In the genomic region with DNA sequence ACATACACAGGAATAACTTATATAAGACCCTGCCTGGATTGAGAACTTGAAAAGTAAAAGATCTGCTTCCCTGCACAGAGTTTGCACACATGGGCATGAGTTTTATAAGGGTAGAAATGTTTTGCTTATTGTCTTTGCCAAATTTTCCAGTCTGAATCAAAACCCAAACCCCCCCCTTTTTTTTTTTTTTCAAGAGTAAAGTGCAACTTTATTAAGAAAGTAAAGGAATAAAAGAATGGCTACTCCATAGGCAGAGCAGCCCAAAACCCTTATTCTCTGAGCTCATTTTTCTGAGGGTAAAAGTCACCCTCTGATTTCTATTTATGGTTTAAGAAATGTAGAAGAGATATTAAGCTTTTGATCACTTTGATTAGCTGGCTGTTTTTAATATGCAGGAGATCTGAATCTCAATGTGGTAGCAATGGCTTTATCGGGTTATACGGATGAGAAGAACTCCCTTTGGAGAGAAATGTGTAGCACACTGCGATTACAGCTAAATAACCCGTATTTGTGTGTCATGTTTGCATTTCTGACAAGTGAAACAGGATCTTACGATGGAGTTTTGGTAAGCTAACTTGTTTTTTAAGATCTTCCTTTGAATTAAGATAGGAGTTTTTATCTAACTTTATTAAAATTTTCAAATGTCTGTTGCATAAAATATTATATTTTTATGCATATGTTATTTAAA, we compare ENCODE assay signal across 24 cellular contexts. TPM values are rescaled to one million over a fixed set of nuclear protein-coding genes. Genes with fewer than 3 reads are reported as not detected.
"Had no signal": no experiment of that assay in that cellular context is flagged by ENCODE, and none has a peak within 500 bp of the region (broad histone marks: within the 10 kb centered on the region; RNA-seq: fewer than 3 reads in every experiment).

No MANE protein-coding gene starts in this region.

- H3K27ac ChIP-seq: breast epithelium, right atrium auricular region, transverse colon had no signal

- H3K9me3 ChIP-seq: breast epithelium, right atrium auricular region, transverse colon had no signal

- H3K36me3 ChIP-seq: breast epithelium, right atrium auricular region had no signal

- H3K27me3 ChIP-seq: breast epithelium, right atrium auricular region, transverse colon had no signal

- H3K4me3 ChIP-seq: breast epithelium, right atrium auricular region, transverse colon had no signal

- DNase-seq: activated CD4-positive, alpha-beta T cell treated with anti-CD3 and anti-CD28 coated beads for 4 hours; activated CD4-positive, alpha-beta T cell treated with anti-CD3 and anti-CD28 coated beads, Interleukin-2, amount 50 U/mL, for 4 hours; activated naive CD4-positive, alpha-beta T cell; activated T-cell treated with anti-CD3 and anti-CD28 coated beads for 4 hours; activated T-cell treated with anti-CD3 and anti-CD28 coated beads, Interleukin-2, amount 50 U/mL, for 72 hours; central memory CD4-positive, alpha-beta T cell; endodermal cell; foreskin fibroblast; head of caudate nucleus; hippocampal formation; immature natural killer cell; kidney; left colon; mammary epithelial cell; stimulated activated CD4-positive, alpha-beta T cell treated with anti-CD3 and anti-CD28 coated beads, Interleukin-15, amount 100 ng/mL, for 24 hours; stimulated activated CD4-positive, alpha-beta T cell treated with anti-CD3 and anti-CD28 coated beads, Interleukin-2, amount 100 ng/mL, for 24 hours; stimulated activated naive B cell treated with anti-CD40 and anti-IgM and Interleukin-4, amounts not matched to agents 10 μg/mL and 1 μg/mL and 100 μg/mL, for 72 hours; transverse colon had no signal

- ATAC-seq: activated naive CD4-positive, alpha-beta T cell treated with anti-CD3 and anti-CD28 coated beads, Interleukin-2, amount 50 U/mL, for 72 hours; activated T-cell treated with anti-CD3 and anti-CD28 coated beads, Interleukin-2, amount 50 U/mL, for 72 hours; esophagus mucosa; stimulated activated naive B cell treated with anti-CD40 and anti-IgM and Interleukin-4, amounts not matched to agents 10 μg/mL and 1 μg/mL and 100 μg/mL, for 72 hours had no signal

- FAIRE-seq: urothelium cell line had no signal

- H3K4me1 ChIP-seq: breast epithelium, right atrium auricular region had no signal

RNA-seq across cellular contexts. Expression of a gene that starts 49.7 kb away (rescaled TPM):
- total RNA-seq: pulmonary artery endothelial cell had no signal
- polyA plus RNA-seq: immature natural killer cell, mammary epithelial cell had no signal
